8 cellular contexts compared by ENCODE assay signal in genomic region chr3:128725547-128725931, GRCh38. TPM values are rescaled to one million over a fixed set of nuclear protein-coding genes. Genes with fewer than 3 reads are reported as not detected.
DNase-seq lines count a peak whose midpoint lies in the region; ATAC-seq, FAIRE-seq and TF ChIP-seq lines count a peak whose summit lies in the region.

No MANE protein-coding gene starts in this region.

- no peak for TF ChIP-seq RAD21 in liver (IDR thresholded peaks at IDR 0.05)

- POLR2A ChIA-PET in T-cell (lab: Charles Lee), result interaction anchor here (0.6 to 0.8 kb wide), 3 partner anchors 42 to 91 kb away, joined by 4 to 8 read pairs (median 7); no protein-coding TSS in a partner anchor

- peaks cover 0 to 5% of the 10 kb centered on the region in 2 donors for H3K27me3 Mint-ChIP-seq in T-cell

- H3K9me3 ChIP-seq in liver (ENCODE audit: control insufficient read depth in 4 of 4, low read length in 3 of 4), result no peaks in the 10 kb centered on the region
- H3K9me3 ChIP-seq in vagina, result no peaks in the 10 kb centered on the region

- TF ChIP-seq CTCF in liver (IDR thresholded peaks at IDR 0.05; ENCODE audit: low read depth, low read length, missing input control) (no peak), vagina (IDR thresholded peaks at IDR 0.05) (no peak)

- H3K4me1 Mint-ChIP-seq in T-cell, result peaks cover 47 to 51% (median 48%) of the 10 kb centered on the region in 3 donors

- CTCF ChIA-PET in T-cell (lab: Charles Lee), result interaction anchor here (0.5 to 1.1 kb wide), 5 partner anchors 43 to 274 kb away, joined by 3 to 10 read pairs (median 3); no protein-coding TSS in a partner anchor

- DNase-seq in T-cell (peak in 1 of 34 experiments; percentile 7), vagina (ENCODE audit: extremely low spot score in 2 of 2) (no peak), GM12892 (ENCODE audit: insufficient read length) (no peak), SW 1271 (lab: John Stamatoyannopoulos, UW) (no peak)
- DNase-seq in activated effector memory CD4-positive, alpha-beta T cell treated with anti-CD3 and anti-CD28 coated beads, Interleukin-2, amount 50 U/mL, for 16 hours, result no peak

- no peaks in the 10 kb centered on the region for H3K9me3 Mint-ChIP-seq in T-cell

- peak overlapping the region; percentile 91 to 97 (median 92) for H3K4me3 Mint-ChIP-seq in T-cell

- peak; percentile 16 for ATAC-seq in GM19023 (IDR thresholded peaks at IDR 0.05; ENCODE audit: unreplicated experiment)
- ATAC-seq in HG02852 (IDR thresholded peaks at IDR 0.05; ENCODE audit: unreplicated experiment), result peak; percentile 21
- ATAC-seq in T-cell (replicated peaks in 1 of 4), result peak in 1 of 4 experiments; percentile 1

- H3K27ac Mint-ChIP-seq in T-cell, result peak overlapping the region; percentile 89 to 92

- no peaks in the 10 kb centered on the region for H3K36me3 ChIP-seq in liver (ENCODE audit: control insufficient read depth in 4 of 4, insufficient read depth in 3 of 4, low read depth in 1 of 4, low read length in 3 of 4)
- no peaks in the 10 kb centered on the region for H3K36me3 ChIP-seq in vagina

- intact Hi-C loops in vagina (cut with DNase I), result no loop called here

- peak overlapping the region; percentile 95 to 96 for H3K27ac ChIP-seq in liver (ENCODE audit: low read depth in 1 of 2, low read length in 2 of 2)
- peak overlapping the region; percentile 100 for H3K27ac ChIP-seq in vagina

- peaks cover 0 to 29% (median 23%) of the 10 kb centered on the region in 4 donors for H3K4me1 ChIP-seq in liver (ENCODE audit: control insufficient read depth in 4 of 4, insufficient read depth in 4 of 4, low read length in 3 of 4)
- H3K4me1 ChIP-seq in vagina, result peaks cover 44% of the 10 kb centered on the region

- H3K4me3 ChIP-seq in liver (ENCODE audit: low read depth in 1 of 3, low read length in 3 of 3), result no peak overlapping the region
- peak overlapping the region; percentile 98 to 100 for H3K4me3 ChIP-seq in vagina

- H3K27me3 ChIP-seq in liver (ENCODE audit: control insufficient read depth in 4 of 4, insufficient read depth in 4 of 4, low read length in 3 of 4) (no peaks in the 10 kb centered on the region), vagina (no peaks in the 10 kb centered on the region)

- H3K9ac ChIP-seq in liver (ENCODE audit: low read depth in 1 of 2, low read length in 2 of 2), result peak overlapping the region in 1 of 2 donors; percentile 12

- H3K36me3 Mint-ChIP-seq in T-cell, result peaks cover 3% of the 10 kb centered on the region

- WGBS in liver, result 80% methylated on average over 5 of the region's 5 CpGs

- FAIRE-seq in GM12892 (lab: Jason Lieb, UNC), result no peak

- TF ChIP-seq POLR2A in vagina (IDR thresholded peaks at IDR 0.05), result no peak
- no peak for TF ChIP-seq POLR2A in GM12892 (IDR thresholded peaks at IDR 0.05; ENCODE audit: low read depth, low read length)

TF ChIP-seq in liver, 16 proteins besides CTCF, POLR2A, EP300 and RAD21:
- TF ChIP-seq EGR1 (IDR thresholded peaks at IDR 0.05; ENCODE audit: low read depth in 2 of 2), result no peak

RNA-seq across cellular contexts. Expression of gene RAB7A, which starts 0.4 kb away (rescaled TPM):
- total RNA-seq in T-cell (100 to 1,000 TPM; 130 to 161 (median 140) TPM), liver (10 to 100 TPM; 34.6 to 39.1 TPM), vagina (122 TPM)
- 10 to 100 TPM; 87.7 to 90.6 TPM for polyA plus RNA-seq in liver
- polyA plus RNA-seq in GM12892 (2012; ENCODE audit: missing spikeins), result 102 TPM

Comparison
In these comparisons a context has a peak if more than half of its experiments do, and no peak if none do; other contexts are left out.
1. H3K4me3 ChIP-seq: peak in vagina (2 of 2); none in liver (0 of 3).